Comparison of ENCODE assay signal across 1 cellular context in the genomic region with DNA sequence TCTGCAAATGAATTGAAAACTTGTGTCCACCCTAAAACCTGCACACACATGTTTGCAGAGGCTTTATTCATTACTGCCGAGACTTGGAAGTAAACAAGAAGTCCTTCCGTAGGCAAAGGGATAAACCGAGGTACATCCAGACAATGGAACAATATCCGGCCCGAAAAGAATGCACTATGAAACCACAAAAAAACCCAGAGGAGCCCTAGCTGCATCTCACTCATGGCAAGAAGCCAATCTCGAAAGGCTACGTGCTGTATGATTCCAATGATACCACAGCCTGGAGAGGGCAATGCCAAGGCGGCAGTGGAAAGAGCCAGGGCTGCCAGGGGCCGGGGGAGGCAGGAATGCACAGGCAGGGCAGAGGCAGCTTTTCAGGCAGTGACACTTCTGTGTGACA.
TF ChIP-seq lines count a peak whose summit lies in the region.

No MANE protein-coding gene starts in this region.

TF ChIP-seq in IMR-90, 13 proteins besides CTCF, POLR2A, EP300 and RAD21:
- no peak for TF ChIP-seq NFE2L2 (IDR thresholded peaks at IDR 0.05; ENCODE audit: low read depth, low read length)
- TF ChIP-seq CHD1 (IDR thresholded peaks at IDR 0.05; ENCODE audit: low read depth, low read length) = no peak
- no peak for TF ChIP-seq BHLHE40 (IDR thresholded peaks at IDR 0.05; ENCODE audit: low read depth, low read length)
- no peak for TF ChIP-seq RFX5 (IDR thresholded peaks at IDR 0.05; ENCODE audit: low read depth, low read length)
- TF ChIP-seq, protein P1, sequence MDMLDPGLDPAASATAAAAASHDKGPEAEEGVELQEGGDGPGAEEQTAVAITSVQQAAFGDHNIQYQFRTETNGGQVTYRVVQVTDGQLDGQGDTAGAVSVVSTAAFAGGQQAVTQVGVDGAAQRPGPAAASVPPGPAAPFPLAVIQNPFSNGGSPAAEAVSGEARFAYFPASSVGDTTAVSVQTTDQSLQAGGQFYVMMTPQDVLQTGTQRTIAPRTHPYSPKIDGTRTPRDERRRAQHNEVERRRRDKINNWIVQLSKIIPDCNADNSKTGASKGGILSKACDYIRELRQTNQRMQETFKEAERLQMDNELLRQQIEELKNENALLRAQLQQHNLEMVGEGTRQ (IDR thresholded peaks at IDR 0.05; ENCODE audit: low read depth, low read length) = no peak
- TF ChIP-seq RCOR1 (IDR thresholded peaks at IDR 0.05; ENCODE audit: insufficient replicate concordance, low read length) = no peak
- TF ChIP-seq CEBPB (IDR thresholded peaks at IDR 0.05; ENCODE audit: low read depth, low read length) = no peak
